ENCODE assay signal across 26 cellular contexts in genomic region chr13:110166598-110166997, GRCh38.
"Had no signal": no experiment of that assay in that cellular context is flagged by ENCODE, and none has a peak within 500 bp of the region (broad histone marks: within the 10 kb centered on the region; RNA-seq: fewer than 3 reads in every experiment).

No MANE protein-coding gene starts in this region.

- DNase-seq: dorsolateral prefrontal cortex; effector CD8-positive, alpha-beta T cell; heart left ventricle; kidney; natural killer cell; occipital lobe; small intestine; stimulated activated CD4-positive, alpha-beta T cell treated with anti-CD3 and anti-CD28 coated beads, Interleukin-12 subunit alpha, Interleukin-12 subunit beta, amount 100 ng/mL, for 4 hours; stimulated activated CD4-positive, alpha-beta T cell treated with anti-CD3 and anti-CD28 coated beads, Interleukin-1b, Interleukin-23, amount 100 ng/mL, for 48 hours; stimulated activated CD4-positive, alpha-beta T cell treated with anti-CD3 and anti-CD28 coated beads, Interleukin-4, amount 100 ng/mL, for 1 hour; stimulated activated CD8-positive, alpha-beta memory T cell treated with anti-CD3 and anti-CD28 coated beads, Interleukin-4, amount 100 ng/mL, for 48 hours; stimulated activated naive CD4-positive, alpha-beta T cell; stimulated activated naive CD8-positive, alpha-beta T cell treated with anti-CD3 and anti-CD28 coated beads, Interleukin-15, amount 100 ng/mL, for 72 hours; thyroid gland; trophoblast cell had no signal

- FAIRE-seq: colon, endothelial cell of umbilical vein, kidney, pancreas, small intestine had no signal

- H3K4me3 Mint-ChIP-seq: memory B cell; natural killer cell; stimulated activated naive CD8-positive, alpha-beta T cell treated with anti-CD3 and anti-CD28 coated beads, Interleukin-15, amount 100 ng/mL, for 72 hours had no signal

- H3K36me3 Mint-ChIP-seq: memory B cell, natural killer cell had no signal

- H3K4me1 Mint-ChIP-seq: memory B cell; natural killer cell; stimulated activated naive CD8-positive, alpha-beta T cell treated with anti-CD3 and anti-CD28 coated beads, Interleukin-15, amount 100 ng/mL, for 72 hours had no signal

- ATAC-seq: foreskin keratinocyte; gastroesophageal sphincter; heart left ventricle; left lobe of liver; natural killer cell; pancreas; right lobe of liver; stimulated activated naive CD8-positive, alpha-beta T cell treated with anti-CD3 and anti-CD28 coated beads, Interleukin-15, amount 100 ng/mL, for 72 hours had no signal

- H3K9me3 Mint-ChIP-seq: memory B cell; natural killer cell; stimulated activated naive CD8-positive, alpha-beta T cell treated with anti-CD3 and anti-CD28 coated beads, Interleukin-15, amount 100 ng/mL, for 72 hours had no signal

- H3K4me2 ChIP-seq: hepatocyte had no signal

- H2AFZ ChIP-seq: hepatocyte had no signal

- H3K4me3 ChIP-seq: dorsolateral prefrontal cortex, esophagus muscularis mucosa, gastroesophageal sphincter, heart left ventricle, hepatocyte, lung, pancreas, right lobe of liver, thyroid gland had no signal

- H3K27me3 ChIP-seq: esophagus muscularis mucosa, foreskin keratinocyte, gastroesophageal sphincter, heart left ventricle, hepatocyte, pancreas, right lobe of liver, thyroid gland had no signal

- H3K27ac Mint-ChIP-seq: memory B cell; natural killer cell; stimulated activated naive CD8-positive, alpha-beta T cell treated with anti-CD3 and anti-CD28 coated beads, Interleukin-15, amount 100 ng/mL, for 72 hours had no signal

- H3K27ac ChIP-seq: dorsolateral prefrontal cortex, esophagus muscularis mucosa, foreskin keratinocyte, gastroesophageal sphincter, heart left ventricle, hepatocyte, pancreas, right lobe of liver, thyroid gland had no signal

- H3K79me2 ChIP-seq: hepatocyte had no signal

- H3K9me3 ChIP-seq: esophagus muscularis mucosa, gastroesophageal sphincter, heart left ventricle, pancreas, right lobe of liver, thyroid gland had no signal

- H3K4me1 ChIP-seq: foreskin keratinocyte, pancreas, right lobe of liver, thyroid gland had no signal

- H3K36me3 ChIP-seq: right lobe of liver had no signal
